Comparison of ENCODE assay signal across 14 cellular contexts in genomic region chr17:42512246-42512645, GRCh38. TPM values are rescaled to one million over a fixed set of nuclear protein-coding genes. Genes with fewer than 3 reads are reported as not detected.
A peak's percentile ranks its signal among the peaks of the same experiment; 100 is the strongest.
DNase-seq lines count a peak whose midpoint lies in the region; ATAC-seq, FAIRE-seq and TF ChIP-seq lines count a peak whose summit lies in the region.
"Had no signal": no experiment of that assay in that cellular context is flagged by ENCODE, and none has a peak within 500 bp of the region (broad histone marks: within the 10 kb centered on the region; RNA-seq: fewer than 3 reads in every experiment).

No MANE protein-coding gene starts in this region.

- H3K4me1 ChIP-seq in ascending aorta = peaks cover 15 to 44% of the 10 kb centered on the region in 2 donors
- peaks cover 5% of the 10 kb centered on the region in 2 donors for H3K4me1 ChIP-seq in left lung
- H3K4me1 ChIP-seq in subcutaneous abdominal adipose tissue (ENCODE audit: control insufficient read depth in 5 of 5, insufficient read depth in 5 of 5, low read length in 5 of 5) = peaks cover 20 to 59% (median 47%) of the 10 kb centered on the region in 5 donors
- no peaks in the 10 kb centered on the region for H3K4me1 ChIP-seq in pancreas

- peak overlapping the region; percentile 25 to 96 (median 65) for H3K9ac ChIP-seq in subcutaneous abdominal adipose tissue (ENCODE audit: low read length in 5 of 5)

- DNase-seq in ascending aorta (ENCODE audit: low spot score in 2 of 2) = no peak
- no peak for DNase-seq in left lung
- DNase-seq in pancreas = no peak
- no peak for DNase-seq in NCI-H82 treated with DMSO at 0.1 percent for 48 hours (lab: John Stamatoyannopoulos, UW; ENCODE audit: unreplicated experiment)
- DNase-seq: activated CD4-positive, alpha-beta T cell treated with anti-CD3 and anti-CD28 coated beads, Interleukin-2, amount 50 U/mL, for 48 hours; activated gamma-delta T cell; NCI-H1105 treated with DMSO at 0.1 percent for 48 hours; NCI-H446 treated with DMSO at 0.1 percent for 48 hours; T-helper 2 cell had no signal

- ATAC-seq in left lung = no peak
- ATAC-seq in pancreas = no peak
- ATAC-seq in GM19035 (IDR thresholded peaks at IDR 0.05; ENCODE audit: unreplicated experiment) = no peak
- ATAC-seq: esophagus mucosa, HCT116 had no signal

- no peaks in the 10 kb centered on the region for H3K9me3 ChIP-seq in ascending aorta
- H3K9me3 ChIP-seq in left lung = no peaks in the 10 kb centered on the region
- no peaks in the 10 kb centered on the region for H3K9me3 ChIP-seq in subcutaneous abdominal adipose tissue (ENCODE audit: control insufficient read depth in 5 of 5, low read length in 5 of 5)
- no peaks in the 10 kb centered on the region for H3K9me3 ChIP-seq in pancreas

- no peak for FAIRE-seq in pancreas (lab: Jason Lieb, UNC)

- intact Hi-C loops in ascending aorta (cut with DNase I) (no loop called here), left lung (cut with DNase I) (no loop called here), pancreas (cut with DNase I) (loop anchor here in 1 of 3 donors (10.0 kb wide), 1 partner anchor 187 kb away; no protein-coding TSS in a partner anchor)

- peaks cover 23 to 49% of the 10 kb centered on the region in 2 donors for H3K36me3 ChIP-seq in ascending aorta
- peaks cover 0 to 99% of the 10 kb centered on the region in 2 donors for H3K36me3 ChIP-seq in left lung
- peaks cover 0 to 58% (median 45%) of the 10 kb centered on the region in 5 donors for H3K36me3 ChIP-seq in subcutaneous abdominal adipose tissue (ENCODE audit: control insufficient read depth in 5 of 5, insufficient read depth in 5 of 5, low read length in 5 of 5)
- peaks cover 0 to 25% (median 0%) of the 10 kb centered on the region in 3 donors for H3K36me3 ChIP-seq in pancreas

- TF ChIP-seq CTCF in ascending aorta (IDR thresholded peaks at IDR 0.05) = no peak
- no peak for TF ChIP-seq CTCF in left lung (IDR thresholded peaks at IDR 0.05)
- TF ChIP-seq CTCF in pancreas (IDR thresholded peaks at IDR 0.05) = no peak

- WGBS in pancreas, 2 donors = 88 to 92% methylated on average over 9 of the region's 9 CpGs

- H3K27me3 ChIP-seq in ascending aorta = no peaks in the 10 kb centered on the region
- no peaks in the 10 kb centered on the region for H3K27me3 ChIP-seq in left lung
- H3K27me3 ChIP-seq in subcutaneous abdominal adipose tissue (ENCODE audit: control insufficient read depth in 5 of 5, insufficient read depth in 4 of 5, low read length in 5 of 5) = no peaks in the 10 kb centered on the region
- H3K27me3 ChIP-seq in pancreas = no peaks in the 10 kb centered on the region
- H3K27me3 ChIP-seq: cardiac muscle cell had no signal

- H3K4me3 ChIP-seq in ascending aorta (no peak overlapping the region), left lung (no peak overlapping the region), subcutaneous abdominal adipose tissue (ENCODE audit: low read depth in 1 of 5, low read length in 5 of 5) (peak overlapping the region in 1 of 5 donors; percentile 14), pancreas (no peak overlapping the region)
- H3K4me3 ChIP-seq: cardiac muscle cell had no signal

- H3K27ac ChIP-seq in ascending aorta (peak overlapping the region; percentile 69 to 73), left lung (peak overlapping the region; percentile 55 to 60), subcutaneous abdominal adipose tissue (ENCODE audit: low read depth, low read length) (peak overlapping the region; percentile 96), pancreas (no peak overlapping the region)
- H3K27ac ChIP-seq: cardiac muscle cell had no signal

RNA-seq across cellular contexts. Expression of gene NAGLU, which starts 23.8 kb away (rescaled TPM):
- total RNA-seq in ascending aorta = 94.7 TPM
- 10 to 100 TPM; 41.5 to 56.2 TPM for total RNA-seq in left lung
- 10 to 100 TPM; 17.6 to 33.8 (median 25.6) TPM for total RNA-seq in pancreas
- polyA plus RNA-seq in pancreas = 10 to 100 TPM; 51.6 to 52.6 TPM

RNA-seq across cellular contexts. Expression of gene HSD17B1, which starts 40.5 kb away (rescaled TPM):
- not detected for total RNA-seq in ascending aorta
- total RNA-seq in left lung = 1 to 10 TPM; 1.2 to 1.7 TPM
- 1 to 10 TPM in 2 of 6 donors, under 1 TPM in 4; 0.32 to 1.3 (median 0.74) TPM for total RNA-seq in pancreas
- polyA plus RNA-seq in pancreas = 1 to 10 TPM; 3.5 TPM

RNA-seq across cellular contexts. Expression of gene COASY, which starts 49.7 kb away (rescaled TPM):
- 10.9 TPM for total RNA-seq in ascending aorta
- total RNA-seq in left lung = 100 to 1,000 TPM in 1 of 2 donors, 10 to 100 TPM in 1; 66.5 to 116 TPM
- total RNA-seq in pancreas = 10 to 100 TPM; 32.3 to 63.5 (median 52.3) TPM
- 100 to 1,000 TPM; 135 to 152 TPM for polyA plus RNA-seq in pancreas

RNA-seq across cellular contexts. Expression of gene ATP6V0A1, which starts 53.6 kb away (rescaled TPM):
- 59.0 TPM for total RNA-seq in ascending aorta
- 100 to 1,000 TPM in 1 of 2 donors, 10 to 100 TPM in 1; 95.9 to 103 TPM for total RNA-seq in left lung
- total RNA-seq in pancreas = 10 to 100 TPM; 22.8 to 51.3 (median 28.6) TPM
- 10 to 100 TPM; 37.2 to 55.9 TPM for polyA plus RNA-seq in pancreas

RNA-seq across cellular contexts. Expression of gene MLX, which starts 54.7 kb away (rescaled TPM):
- total RNA-seq in ascending aorta (15.8 TPM), left lung (10 to 100 TPM; 56.3 to 73.7 TPM), pancreas (10 to 100 TPM; 18.6 to 26.7 (median 22.9) TPM)
- 10 to 100 TPM; 31.9 to 44.5 TPM for polyA plus RNA-seq in pancreas

Comparison
In these comparisons a context has a peak if more than half of its experiments do, and no peak if none do; other contexts are left out.
1. H3K27ac ChIP-seq: peak in ascending aorta (2 of 2), left lung (2 of 2) and subcutaneous abdominal adipose tissue (single experiment); none in pancreas (0 of 4).